Comparison of ENCODE assay signal across 26 cellular contexts in genomic region chr1:38433097-38433722, GRCh38.
"Had no signal": no experiment of that assay in that cellular context is flagged by ENCODE, and none has a peak within 500 bp of the region (broad histone marks: within the 10 kb centered on the region; RNA-seq: fewer than 3 reads in every experiment).

No MANE protein-coding gene starts in this region.

- H3K9me3 Mint-ChIP-seq: activated T-helper 17 cell treated with anti-CD3 and anti-CD28 coated beads, Interleukin-2, amount 50 U/mL, for 72 hours; immature natural killer cell; memory B cell; type B pancreatic cell had no signal

- H3K36me3 Mint-ChIP-seq: activated naive CD8-positive, alpha-beta T cell; immature natural killer cell; memory B cell; naive B cell; type B pancreatic cell had no signal

- H3K27ac Mint-ChIP-seq: activated naive CD8-positive, alpha-beta T cell; activated T-helper 17 cell treated with anti-CD3 and anti-CD28 coated beads, Interleukin-2, amount 50 U/mL, for 72 hours; immature natural killer cell; memory B cell; progenitor cell of endocrine pancreas; type B pancreatic cell had no signal

- H3K4me1 ChIP-seq: adrenal gland, ascending aorta, colonic mucosa, gastroesophageal sphincter, heart right ventricle, left ventricle myocardium inferior, right atrium auricular region had no signal

- H3K9me3 ChIP-seq: adrenal gland, ascending aorta, colonic mucosa, gastroesophageal sphincter, heart right ventricle, left ventricle myocardium inferior, mucosa of descending colon, right atrium auricular region, spleen, thoracic aorta had no signal

- H3K27me3 ChIP-seq: adrenal gland, ascending aorta, brain microvascular endothelial cell, dorsolateral prefrontal cortex, right atrium auricular region had no signal

- H3K27ac ChIP-seq: adrenal gland, ascending aorta, brain microvascular endothelial cell, colonic mucosa, gastroesophageal sphincter, heart right ventricle, left ventricle myocardium inferior, right atrium auricular region, spleen, thoracic aorta, WERI-Rb-1 had no signal

- H3K4me3 Mint-ChIP-seq: activated naive CD8-positive, alpha-beta T cell; activated T-helper 17 cell treated with anti-CD3 and anti-CD28 coated beads, Interleukin-2, amount 50 U/mL, for 72 hours; immature natural killer cell; memory B cell; naive B cell; type B pancreatic cell had no signal

- DNase-seq: activated naive CD4-positive, alpha-beta T cell; activated T-cell treated with anti-CD3 and anti-CD28 coated beads, Interleukin-2, amount 50 U/mL, for 1 hour; brain microvascular endothelial cell; central memory CD4-positive, alpha-beta T cell; colonic mucosa; dorsolateral prefrontal cortex; heart right ventricle; immature natural killer cell; left ventricle myocardium inferior; mucosa of descending colon; naive B cell; spleen; stimulated activated CD4-positive, alpha-beta T cell treated with anti-CD3 and anti-CD28 coated beads, Interleukin-4, amount 100 ng/mL, for 24 hours; stimulated activated naive CD4-positive, alpha-beta T cell treated with Interleukin-2 at 50 U/mL for 16 hours; T-helper 1 cell; WERI-Rb-1 had no signal

- H3K4me1 Mint-ChIP-seq: activated T-helper 17 cell treated with anti-CD3 and anti-CD28 coated beads, Interleukin-2, amount 50 U/mL, for 72 hours; immature natural killer cell had no signal
